26 cellular contexts compared by ENCODE assay signal in genomic region chr7:67659066-67659465, GRCh38.
A peak's percentile ranks its signal among the peaks of the same experiment; 100 is the strongest.
DNase-seq lines count a peak whose midpoint lies in the region; FAIRE-seq and TF ChIP-seq lines count a peak whose summit lies in the region.
"Had no signal": no experiment of that assay in that cellular context is flagged by ENCODE, and none has a peak within 500 bp of the region (broad histone marks: within the 10 kb centered on the region; RNA-seq: fewer than 3 reads in every experiment).

No MANE protein-coding gene starts in this region.

- peaks cover 14% of the 10 kb centered on the region for H3K4me1 Mint-ChIP-seq in type B pancreatic cell (ENCODE audit: unreplicated experiment)
- H3K4me1 Mint-ChIP-seq: CD14-positive monocyte; CD4-positive, alpha-beta memory T cell; CD4-positive, CD25-positive, alpha-beta regulatory T cell; CD8-positive, alpha-beta memory T cell had no signal

- H3K27me3 Mint-ChIP-seq in type B pancreatic cell, result peaks cover 2% of the 10 kb centered on the region
- H3K27me3 Mint-ChIP-seq: CD4-positive, alpha-beta memory T cell; CD4-positive, CD25-positive, alpha-beta regulatory T cell; CD8-positive, alpha-beta memory T cell had no signal

- H3K27ac Mint-ChIP-seq in type B pancreatic cell, result no peak overlapping the region
- H3K27ac Mint-ChIP-seq: CD14-positive monocyte; CD4-positive, alpha-beta memory T cell; CD4-positive, CD25-positive, alpha-beta regulatory T cell; CD8-positive, alpha-beta memory T cell had no signal

- H3K9me3 Mint-ChIP-seq in type B pancreatic cell, result peaks cover 5% of the 10 kb centered on the region

- peak; percentile 94 for DNase-seq in SW480 (ENCODE audit: low spot score)
- DNase-seq in islet precursor cell, result peak; percentile 54
- DNase-seq in kidney tubule cell (ENCODE audit: low spot score), result peak; percentile 75
- peak; percentile 6 for DNase-seq in urothelium cell line (ENCODE audit: low spot score)
- DNase-seq in activated CD8-positive, alpha-beta memory T cell treated with anti-CD3 and anti-CD28 coated beads, Interleukin-2, amount 50 U/mL, for 48 hours, result no peak
- DNase-seq in GM19240 (ENCODE audit: insufficient read length, low spot score), result no peak
- DNase-seq in HPDE6-E6E7 (ENCODE audit: extremely low spot score), result no peak
- DNase-seq in type B pancreatic cell (ENCODE audit: extremely low spot score, unreplicated experiment), result no peak
- DNase-seq: 8988T; ACHN; BE2C; C1 segment of cervical spinal cord; CD4-positive, alpha-beta memory T cell; CD4-positive, CD25-positive, alpha-beta regulatory T cell; CD8-positive, alpha-beta memory T cell; COR-L47; DMS 273 treated with DMSO at 0.1 percent for 48 hours; DMS153; DMS53; DMS79; DND-41; EL; GDM1 had no signal

- H3K4me3 Mint-ChIP-seq in type B pancreatic cell, result no peak overlapping the region
- H3K4me3 Mint-ChIP-seq: CD14-positive monocyte; CD4-positive, alpha-beta memory T cell; CD4-positive, CD25-positive, alpha-beta regulatory T cell; CD8-positive, alpha-beta memory T cell had no signal

- no peak for FAIRE-seq in urothelium cell line (lab: Jason Lieb, UNC)
- FAIRE-seq: A204.1, GM12878 had no signal

- no peaks in the 10 kb centered on the region for H3K36me3 Mint-ChIP-seq in type B pancreatic cell
- H3K36me3 Mint-ChIP-seq: CD14-positive monocyte; CD4-positive, alpha-beta memory T cell; CD4-positive, CD25-positive, alpha-beta regulatory T cell; CD8-positive, alpha-beta memory T cell had no signal

- TF ChIP-seq CTCF in type B pancreatic cell (conservative IDR thresholded peaks at IDR 0.05), result no peak

Comparison
In these comparisons a context has a peak if more than half of its experiments do, and no peak if none do; other contexts are left out.
1. DNase-seq: peak in SW480 (single experiment), islet precursor cell (single experiment), kidney tubule cell (single experiment) and urothelium cell line (single experiment); none in activated CD8-positive, alpha-beta memory T cell treated with anti-CD3 and anti-CD28 coated beads, Interleukin-2, amount 50 U/mL, for 48 hours (single experiment), GM19240 (single experiment), HPDE6-E6E7 (single experiment) and type B pancreatic cell (single experiment).